In genomic region chr4:82776925-82777542, GRCh38 we compare ENCODE assay signal across 15 cellular contexts. TPM values are rescaled to one million over a fixed set of nuclear protein-coding genes. Genes with fewer than 3 reads are reported as not detected.
DNase-seq lines count a peak whose midpoint lies in the region; ATAC-seq and TF ChIP-seq lines count a peak whose summit lies in the region.
"Had no signal": no experiment of that assay in that cellular context is flagged by ENCODE, and none has a peak within 500 bp of the region (broad histone marks: within the 10 kb centered on the region; RNA-seq: fewer than 3 reads in every experiment).

No MANE protein-coding gene starts in this region.

- WGBS in thyroid gland, 2 donors, result 60 to 62% methylated on average over 5 of the region's 5 CpGs
- 69 to 76% methylated on average over 5 of the region's 5 CpGs for WGBS in esophagus squamous epithelium, 2 donors

- peak overlapping the region; percentile 83 for H3K27ac Mint-ChIP-seq in chondrocyte (ENCODE audit: unreplicated experiment)
- H3K27ac Mint-ChIP-seq in activated CD4-positive, alpha-beta T cell treated with anti-CD3 and anti-CD28 coated beads for 36 hours, result no peak overlapping the region
- H3K27ac Mint-ChIP-seq: activated CD4-positive, alpha-beta memory T cell treated with anti-CD3 and anti-CD28 coated beads, Interleukin-2, amount 10 ng/mL, durations not matched to agents 7 days and 5 days; activated naive CD8-positive, alpha-beta T cell treated with anti-CD3 and anti-CD28 coated beads, Interleukin-2, amount 50 U/mL, for 24 hours had no signal

- POLR2A ChIA-PET in activated CD4-positive, alpha-beta T cell treated with anti-CD3 and anti-CD28 coated beads for 36 hours (lab: Charles Lee), result no interaction called here

- peak; percentile 89 for TF ChIP-seq EP300 in Ishikawa (IDR thresholded peaks at IDR 0.05; ENCODE audit: borderline replicate concordance)

- H3K27me3 ChIP-seq in left lung (no peaks in the 10 kb centered on the region), thyroid gland (no peaks in the 10 kb centered on the region), esophagus squamous epithelium (no peaks in the 10 kb centered on the region)
- H3K27me3 ChIP-seq: BLaER1, sigmoid colon, suprapubic skin had no signal

- H3K9me3 ChIP-seq in left lung (no peaks in the 10 kb centered on the region), thyroid gland (no peaks in the 10 kb centered on the region), esophagus squamous epithelium (no peaks in the 10 kb centered on the region)
- H3K9me3 ChIP-seq: BLaER1, sigmoid colon, suprapubic skin had no signal

- intact Hi-C loops in left lung (cut with DNase I) (no loop called here), thyroid gland (cut with DNase I) (no loop called here), esophagus squamous epithelium (cut with DNase I) (no loop called here)
- intact Hi-C loops in activated CD4-positive, alpha-beta T cell treated with anti-CD3 and anti-CD28 coated beads for 36 hours (cut with DNase I, micrococcal nuclease), result no loop called here

- peak; percentile 15 for ATAC-seq in left lung
- no peak for ATAC-seq in activated CD4-positive, alpha-beta T cell treated with anti-CD3 and anti-CD28 coated beads for 36 hours
- ATAC-seq: activated naive CD8-positive, alpha-beta T cell treated with anti-CD3 and anti-CD28 coated beads, Interleukin-2, amount 50 U/mL, for 24 hours; HepG2 had no signal

- no peaks in the 10 kb centered on the region for H3K27me3 Mint-ChIP-seq in chondrocyte (ENCODE audit: low read depth)
- H3K27me3 Mint-ChIP-seq in activated CD4-positive, alpha-beta T cell treated with anti-CD3 and anti-CD28 coated beads for 36 hours, result no peaks in the 10 kb centered on the region

- no peaks in the 10 kb centered on the region for H3K36me3 Mint-ChIP-seq in chondrocyte (ENCODE audit: low read depth)
- H3K36me3 Mint-ChIP-seq in activated CD4-positive, alpha-beta T cell treated with anti-CD3 and anti-CD28 coated beads for 36 hours (ENCODE audit: low read depth), result no peaks in the 10 kb centered on the region

- peaks cover 62% of the 10 kb centered on the region for H3K4me1 Mint-ChIP-seq in chondrocyte (ENCODE audit: low read depth)
- H3K4me1 Mint-ChIP-seq in activated CD4-positive, alpha-beta T cell treated with anti-CD3 and anti-CD28 coated beads for 36 hours, result no peaks in the 10 kb centered on the region
- H3K4me1 Mint-ChIP-seq: activated CD4-positive, alpha-beta memory T cell treated with anti-CD3 and anti-CD28 coated beads, Interleukin-2, amount 10 ng/mL, durations not matched to agents 7 days and 5 days; activated naive CD8-positive, alpha-beta T cell treated with anti-CD3 and anti-CD28 coated beads, Interleukin-2, amount 50 U/mL, for 24 hours had no signal

- peak; percentile 10; the same call in 1 of the 2 replicates for TF ChIP-seq RAD21 in Ishikawa (IDR thresholded peaks at IDR 0.05; ENCODE audit: low read depth)

- no peak overlapping the region for H3K4me3 Mint-ChIP-seq in chondrocyte (ENCODE audit: unreplicated experiment)
- H3K4me3 Mint-ChIP-seq in activated CD4-positive, alpha-beta T cell treated with anti-CD3 and anti-CD28 coated beads for 36 hours, result no peak overlapping the region
- H3K4me3 Mint-ChIP-seq: activated CD4-positive, alpha-beta memory T cell treated with anti-CD3 and anti-CD28 coated beads, Interleukin-2, amount 10 ng/mL, durations not matched to agents 7 days and 5 days; activated naive CD8-positive, alpha-beta T cell treated with anti-CD3 and anti-CD28 coated beads, Interleukin-2, amount 50 U/mL, for 24 hours had no signal

- H3K4me1 ChIP-seq in left lung, result peaks cover 5 to 9% of the 10 kb centered on the region in 2 donors
- H3K4me1 ChIP-seq in thyroid gland, result peaks cover 23 to 43% of the 10 kb centered on the region in 2 donors
- peaks cover 0 to 9% (median 3%) of the 10 kb centered on the region in 3 donors for H3K4me1 ChIP-seq in esophagus squamous epithelium

- no peak for TF ChIP-seq POLR2A in thyroid gland (IDR thresholded peaks at IDR 0.05)
- no peak for TF ChIP-seq POLR2A in esophagus squamous epithelium (IDR thresholded peaks at IDR 0.05)

- H3K4me3 ChIP-seq in left lung (no peak overlapping the region), thyroid gland (replicated peaks in 1 of 3) (no peak overlapping the region), esophagus squamous epithelium (no peak overlapping the region)
- H3K4me3 ChIP-seq: BLaER1, sigmoid colon, suprapubic skin had no signal

- CTCF ChIA-PET in activated CD4-positive, alpha-beta T cell treated with anti-CD3 and anti-CD28 coated beads for 36 hours (lab: Charles Lee), result no interaction called here

- no peak overlapping the region for H3K27ac ChIP-seq in left lung
- peak overlapping the region; percentile 4 to 53 (median 39) for H3K27ac ChIP-seq in thyroid gland
- no peak overlapping the region for H3K27ac ChIP-seq in esophagus squamous epithelium
- H3K27ac ChIP-seq: BLaER1, sigmoid colon, suprapubic skin, VCaP had no signal

- no peak for TF ChIP-seq CTCF in chondrocyte (IDR thresholded peaks at IDR 0.05)
- TF ChIP-seq CTCF in left lung (IDR thresholded peaks at IDR 0.05), result no peak
- TF ChIP-seq CTCF in thyroid gland (IDR thresholded peaks at IDR 0.05), result no peak
- no peak for TF ChIP-seq CTCF in esophagus squamous epithelium (IDR thresholded peaks at IDR 0.05)

- H3K36me3 ChIP-seq in left lung (no peaks in the 10 kb centered on the region), thyroid gland (no peaks in the 10 kb centered on the region), esophagus squamous epithelium (no peaks in the 10 kb centered on the region)
- H3K36me3 ChIP-seq: sigmoid colon, suprapubic skin had no signal

- no peaks in the 10 kb centered on the region for H3K9me3 Mint-ChIP-seq in chondrocyte (ENCODE audit: low read depth)
- no peaks in the 10 kb centered on the region for H3K9me3 Mint-ChIP-seq in activated CD4-positive, alpha-beta T cell treated with anti-CD3 and anti-CD28 coated beads for 36 hours (ENCODE audit: low read depth)
- H3K9me3 Mint-ChIP-seq: activated CD4-positive, alpha-beta memory T cell treated with anti-CD3 and anti-CD28 coated beads, Interleukin-2, amount 10 ng/mL, durations not matched to agents 7 days and 5 days; activated naive CD8-positive, alpha-beta T cell treated with anti-CD3 and anti-CD28 coated beads, Interleukin-2, amount 50 U/mL, for 24 hours had no signal

- no peak for DNase-seq in chondrocyte (ENCODE audit: low spot score)
- no peak for DNase-seq in left lung
- DNase-seq in thyroid gland, result no peak
- no peak for DNase-seq in activated CD4-positive, alpha-beta T cell treated with anti-CD3 and anti-CD28 coated beads for 36 hours
- DNase-seq in HuH-7.5 (ENCODE audit: low spot score), result no peak
- no peak for DNase-seq in esophagus squamous epithelium (lab: John Stamatoyannopoulos, UW)
- DNase-seq: activated CD4-positive, alpha-beta memory T cell treated with anti-CD3 and anti-CD28 coated beads, Interleukin-2, amount 10 ng/mL, durations not matched to agents 7 days and 5 days; activated naive CD8-positive, alpha-beta T cell treated with anti-CD3 and anti-CD28 coated beads, Interleukin-2, amount 50 U/mL, for 24 hours; sigmoid colon; T-helper 1 cell had no signal

TF ChIP-seq in Ishikawa, 13 proteins besides CTCF, POLR2A, EP300 and RAD21 (continues in another document):
- TF ChIP-seq MAX (IDR thresholded peaks at IDR 0.05), result no peak
- TF ChIP-seq YY1 (IDR thresholded peaks at IDR 0.05; ENCODE audit: low read depth), result no peak
- peak; percentile 83 for TF ChIP-seq TCF12 (IDR thresholded peaks at IDR 0.05; ENCODE audit: low read depth)
- peak; percentile 74 for TF ChIP-seq FOXM1 (IDR thresholded peaks at IDR 0.05; ENCODE audit: borderline replicate concordance, low read depth)
- no peak; the same call in 1 of the 2 replicates for TF ChIP-seq CREB1 (IDR thresholded peaks at IDR 0.05; ENCODE audit: low read depth)
- no peak for TF ChIP-seq REST (IDR thresholded peaks at IDR 0.05; ENCODE audit: low read depth)
- TF ChIP-seq ZBTB7A (IDR thresholded peaks at IDR 0.05; ENCODE audit: low read depth), result no peak
- peak; percentile 40; the same call in 1 of the 2 replicates for TF ChIP-seq CEBPB (IDR thresholded peaks at IDR 0.05)
- no peak for TF ChIP-seq TAF1 (IDR thresholded peaks at IDR 0.05; ENCODE audit: low read depth)
- no peak for TF ChIP-seq EGR1 (IDR thresholded peaks at IDR 0.05)

RNA-seq across cellular contexts. Expression of gene SCD5, which starts 21.6 kb away (rescaled TPM):
- total RNA-seq in chondrocyte (20.6 to 25.9 TPM (median 22.6 TPM) in 3 replicates), left lung (10 to 100 TPM; 12.5 to 30.0 TPM), thyroid gland (10 to 100 TPM; 47.0 to 96.4 (median 54.8) TPM), esophagus squamous epithelium (1 to 10 TPM; 1.2 to 6.3 (median 4.3) TPM)
- total RNA-seq in activated CD4-positive, alpha-beta T cell treated with anti-CD3 and anti-CD28 coated beads for 36 hours, result 1 to 10 TPM; 1.3 to 1.7 TPM
- total RNA-seq: HepG2 had no signal

Comparison
In these comparisons a context has a peak if more than half of its experiments do, and no peak if none do; other contexts are left out.
1. H3K27ac ChIP-seq: peak in thyroid gland (3 of 3); none in left lung (0 of 2) and esophagus squamous epithelium (0 of 4).